Comparison of ENCODE assay signal across 11 cellular contexts in genomic region chr5:53123702-53124101, GRCh38. TPM values are rescaled to one million over a fixed set of nuclear protein-coding genes. Genes with fewer than 3 reads are reported as not detected.
DNase-seq lines count a peak whose midpoint lies in the region; ATAC-seq, FAIRE-seq and TF ChIP-seq lines count a peak whose summit lies in the region.
"Had no signal": no experiment of that assay in that cellular context is flagged by ENCODE, and none has a peak within 500 bp of the region (broad histone marks: within the 10 kb centered on the region; RNA-seq: fewer than 3 reads in every experiment).

No MANE protein-coding gene starts in this region.

- no peak overlapping the region for H3K4me2 ChIP-seq in PC-9

- H3K36me3 ChIP-seq in PC-9 (ENCODE audit: low read depth), result no peaks in the 10 kb centered on the region
- H3K36me3 ChIP-seq: vagina had no signal

- H3K4me1 ChIP-seq in PC-9 (replicated peaks; ENCODE audit: insufficient read depth), result no peaks in the 10 kb centered on the region
- H3K4me1 ChIP-seq: body of pancreas, vagina had no signal

- CTCF ChIA-PET in PC-9 (lab: Charles Lee), result no interaction called here
- CTCF ChIA-PET in HEK293T (lab: Yijun Ruan, JAX), result no interaction called here

- no peaks in the 10 kb centered on the region for H3K27me3 ChIP-seq in PC-9 (ENCODE audit: insufficient read depth, low read depth)
- H3K27me3 ChIP-seq: body of pancreas, vagina had no signal

- peak; percentile 92 for FAIRE-seq in A204.1 (lab: Jason Lieb, UNC)

- ATAC-seq in HG03135 (IDR thresholded peaks at IDR 0.05; ENCODE audit: unreplicated experiment), result no peak
- ATAC-seq in HG03196 (IDR thresholded peaks at IDR 0.05; ENCODE audit: unreplicated experiment), result no peak
- ATAC-seq: body of pancreas had no signal

- POLR2A ChIA-PET in PC-9 (lab: Charles Lee; ENCODE audit: unreplicated experiment), result no interaction called here
- POLR2A ChIA-PET in HEK293T (lab: Yijun Ruan, JAX), result interaction anchor here (1.3 kb wide), 1 partner anchor 14 kb away, joined by 3 read pairs; the partner anchor contains the start of gene MOCS2

- H3K79me2 ChIP-seq in PC-9 (ENCODE audit: low read depth), result no peaks in the 10 kb centered on the region

- no peak overlapping the region for H2AFZ ChIP-seq in PC-9

- H3K9me2 ChIP-seq in PC-9 (ENCODE audit: insufficient read depth), result no peaks in the 10 kb centered on the region

- DNase-seq in GM03348 (ENCODE audit: low spot score) (peak; percentile 38), PC-9 (no peak), fibroblast of the aortic adventitia (ENCODE audit: low read depth) (peak; percentile 59), GM20000 (ENCODE audit: low spot score) (no peak), HEK293T (ENCODE audit: extremely low spot score) (no peak)
- DNase-seq: activated T-cell treated with anti-CD3 and anti-CD28 coated beads for 4 hours, body of pancreas had no signal

- no peak overlapping the region for H3K27ac ChIP-seq in PC-9
- H3K27ac ChIP-seq: body of pancreas, vagina had no signal

- no peaks in the 10 kb centered on the region for H4K20me1 ChIP-seq in PC-9 (ENCODE audit: insufficient read depth)

- no TSS peak for BruUV-seq in PC-9 (replicated peaks; lab: Mats Ljungman, UMichigan)

- no peak overlapping the region for H3K4me3 ChIP-seq in PC-9
- H3K4me3 ChIP-seq in fibroblast of the aortic adventitia (ENCODE audit: low read depth, low read length), result no peak overlapping the region
- H3K4me3 ChIP-seq: body of pancreas, vagina had no signal

- TF ChIP-seq CTCF in PC-9 (conservative IDR thresholded peaks at IDR 0.05) (peak; percentile 50), fibroblast of the aortic adventitia (IDR thresholded peaks at IDR 0.05; ENCODE audit: insufficient read depth, low read length) (no peak), GM20000 (IDR thresholded peaks at IDR 0.05; ENCODE audit: extremely low read depth, missing control alignments) (no peak)

- intact Hi-C loops in PC-9 (cut with micrococcal nuclease; ENCODE audit: unreplicated experiment), result no loop called here

- H3K9me3 ChIP-seq in PC-9 (ENCODE audit: insufficient read depth, low read depth), result no peaks in the 10 kb centered on the region
- H3K9me3 ChIP-seq: body of pancreas, vagina had no signal

- H3F3A ChIP-seq in PC-9 (ENCODE audit: insufficient read depth, low read depth), result no peaks in the 10 kb centered on the region

TF ChIP-seq in HEK293T, 16 proteins besides CTCF, POLR2A, EP300 and RAD21:
- TF ChIP-seq ZNF384 (IDR thresholded peaks at IDR 0.05), result no peak
- no peak for TF ChIP-seq SUZ12 (IDR thresholded peaks at IDR 0.05)
- TF ChIP-seq FOXA1 (IDR thresholded peaks at IDR 0.05), result no peak
- no peak for TF ChIP-seq FOXM1 (IDR thresholded peaks at IDR 0.05; ENCODE audit: borderline replicate concordance)
- no peak for TF ChIP-seq FOXK2 (IDR thresholded peaks at IDR 0.05)
- TF ChIP-seq LEF1 (IDR thresholded peaks at IDR 0.05; ENCODE audit: borderline replicate concordance), result no peak
- no peak for TF ChIP-seq HDGF (IDR thresholded peaks at IDR 0.05; ENCODE audit: borderline replicate concordance)
- no peak for TF ChIP-seq L3MBTL2 (conservative IDR thresholded peaks at IDR 0.05)
- TF ChIP-seq CTBP1 (IDR thresholded peaks at IDR 0.05; ENCODE audit: borderline replicate concordance), result no peak
- TF ChIP-seq ELF4 (IDR thresholded peaks at IDR 0.05), result no peak
- TF ChIP-seq SP1 (IDR thresholded peaks at IDR 0.05), result no peak

RNA-seq across cellular contexts. Expression of gene MOCS2, which starts 14.1 kb away (rescaled TPM):
- total RNA-seq in PC-9 (2021) (23.6 and 24.4 TPM in 2 replicates), fibroblast of the aortic adventitia (ENCODE audit: low replicate concordance) (74.2 and 74.8 TPM in 2 replicates)

Comparison
In these comparisons a context has a peak if more than half of its experiments do, and no peak if none do; other contexts are left out.
1. DNase-seq: peak in GM03348 (single experiment) and fibroblast of the aortic adventitia (single experiment); none in PC-9 (0 of 2), GM20000 (single experiment) and HEK293T (single experiment).